Comparison of ENCODE assay signal across 8 cellular contexts in genomic region chr17:7438050-7438614, GRCh38. TPM values are rescaled to one million over a fixed set of nuclear protein-coding genes. Genes with fewer than 3 reads are reported as not detected.
DNase-seq lines count a peak whose midpoint lies in the region; ATAC-seq, FAIRE-seq and TF ChIP-seq lines count a peak whose summit lies in the region.

No MANE protein-coding gene starts in this region.

- H2BK5ac ChIP-seq in H1 (ENCODE audit: low read depth, low read length): peak overlapping the region; percentile 80; the same call in 1 of the 2 replicates

- TF ChIP-seq POLR2A in H1 (IDR thresholded peaks at IDR 0.05; ENCODE audit: control extremely low read depth in 1 of 2, low read depth in 2 of 2, low read length in 2 of 2): no peak

- H3K9me3 Mint-ChIP-seq in HFFc6 (no peaks in the 10 kb centered on the region), mesothelial cell of epicardium (no peaks in the 10 kb centered on the region)
- H3K9me3 Mint-ChIP-seq in activated CD4-positive, alpha-beta memory T cell treated with anti-CD3 and anti-CD28 coated beads for 36 hours: no peaks in the 10 kb centered on the region
- H3K9me3 Mint-ChIP-seq in stimulated activated memory B cell treated with anti-CD40 and anti-IgM and Interleukin-4, amounts not matched to agents 10 μg/mL and 1 μg/mL and 100 μg/mL, for 72 hours: no peaks in the 10 kb centered on the region

- intact Hi-C loops in activated CD4-positive, alpha-beta memory T cell treated with anti-CD3 and anti-CD28 coated beads for 36 hours (cut with micrococcal nuclease): loop anchor here (5.0 to 10.0 kb wide), 3 partner anchors 106 to 687 kb away; partner anchors contain the start of genes CTDNEP1, ELP5 and HES7

- peak overlapping the region; percentile 24 for H3K4ac ChIP-seq in H1 (replicated peaks; ENCODE audit: insufficient read length, low read depth, low read length)

- H3K79me1 ChIP-seq in H1 (ENCODE audit: low read depth, low read length): no peaks in the 10 kb centered on the region

- no peaks in the 10 kb centered on the region for H4K20me1 ChIP-seq in H1 (replicated peaks in 1 of 2; ENCODE audit: control insufficient read depth in 1 of 2, insufficient read depth in 2 of 2, low read length in 2 of 2)

- H2BK12ac ChIP-seq in H1 (ENCODE audit: low read depth, low read length): peak overlapping the region; percentile 99

- H3K4me2 ChIP-seq in H1 (ENCODE audit: insufficient read depth in 1 of 2, low read depth in 2 of 2, low read length in 2 of 2): peak overlapping the region; percentile 91

- TF ChIP-seq EP300 in H1 (IDR thresholded peaks at IDR 0.05; ENCODE audit: borderline replicate concordance in 1 of 2, low read depth in 2 of 2, low read length in 2 of 2): peak in 1 of 2 experiments; percentile 30; a peak in 1 of 3 replicates

- no peak for DNase-seq in HFFc6
- peak; percentile 70 for DNase-seq in activated CD4-positive, alpha-beta memory T cell treated with anti-CD3 and anti-CD28 coated beads for 36 hours
- peak in 1 of 2 experiments; percentile 93 for DNase-seq in H1 (ENCODE audit: low read depth in 1 of 2, low spot score in 2 of 2)
- peak in 1 of 2 experiments; percentile 83 for DNase-seq in mesothelial cell of epicardium (ENCODE audit: low spot score in 2 of 2, unreplicated experiment in 2 of 2)
- no peak for DNase-seq in NCI-H1417 (lab: John Stamatoyannopoulos, UW)

- H3K27me3 ChIP-seq in H1 (replicated peaks in 1 of 4; ENCODE audit: control insufficient read depth in 3 of 4, extremely low read depth in 1 of 4, insufficient read depth in 3 of 4, low read length in 3 of 4): peaks cover 2 to 19% (median 12%) of the 10 kb centered on the region in 4 experiments; a peak in 6 of 7 replicates

- 3% methylated on average over 15 of the region's 43 CpGs; no CpG with 5 or more reads in 1 of the 2 experiments for WGBS in H1 (ENCODE audit: extremely low coverage in 1 of 2, insufficient coverage in 1 of 2, insufficient read length in 1 of 2, insufficient replicate concordance in 2 of 2, low coverage in 1 of 2, low lambda C conversion rate in 2 of 2, missing lambda C conversion rate in 1 of 2), 2 experiments

- no peak for ATAC-seq in stimulated activated memory B cell treated with anti-CD40 and anti-IgM and Interleukin-4, amounts not matched to agents 10 μg/mL and 1 μg/mL and 100 μg/mL, for 72 hours
- no peak for ATAC-seq in GM18907 (IDR thresholded peaks at IDR 0.05; ENCODE audit: unreplicated experiment)
- no peak for ATAC-seq in HG02870 (IDR thresholded peaks at IDR 0.05; ENCODE audit: unreplicated experiment)

- peak overlapping the region; percentile 30; the same call in 1 of the 2 replicates for H4K8ac ChIP-seq in H1 (ENCODE audit: extremely low read depth, insufficient read depth, low read length)

- H3K56ac ChIP-seq in H1 (replicated peaks; ENCODE audit: insufficient read length, low read depth, low read length): no peak overlapping the region

- H3K27ac ChIP-seq in H1 (ENCODE audit: low read depth, low read length): no peak overlapping the region

- H3K4me1 ChIP-seq in H1 (replicated peaks in 1 of 4; ENCODE audit: control insufficient read depth in 3 of 4, insufficient read depth in 4 of 4, low read length in 3 of 4): peaks cover 0 to 29% (median 15%) of the 10 kb centered on the region in 4 experiments; a peak in 6 of 7 replicates

- H3K4me3 Mint-ChIP-seq in HFFc6 (peak overlapping the region; percentile 71), mesothelial cell of epicardium (peak overlapping the region; percentile 83)
- H3K4me3 Mint-ChIP-seq in activated CD4-positive, alpha-beta memory T cell treated with anti-CD3 and anti-CD28 coated beads for 36 hours: peak overlapping the region; percentile 66
- peak overlapping the region; percentile 59 for H3K4me3 Mint-ChIP-seq in stimulated activated memory B cell treated with anti-CD40 and anti-IgM and Interleukin-4, amounts not matched to agents 10 μg/mL and 1 μg/mL and 100 μg/mL, for 72 hours

- peak overlapping the region; percentile 94 for H4K91ac ChIP-seq in H1 (replicated peaks; ENCODE audit: insufficient read length, low read length)

- H3K27ac Mint-ChIP-seq in HFFc6: no peak overlapping the region
- H3K27ac Mint-ChIP-seq in activated CD4-positive, alpha-beta memory T cell treated with anti-CD3 and anti-CD28 coated beads for 36 hours: no peak overlapping the region
- H3K27ac Mint-ChIP-seq in mesothelial cell of epicardium: peak overlapping the region; percentile 90
- no peak overlapping the region for H3K27ac Mint-ChIP-seq in stimulated activated memory B cell treated with anti-CD40 and anti-IgM and Interleukin-4, amounts not matched to agents 10 μg/mL and 1 μg/mL and 100 μg/mL, for 72 hours

- TF ChIP-seq RAD21 in H1 (IDR thresholded peaks at IDR 0.05 in 1 of 2, conservative IDR thresholded peaks at IDR 0.05 in 1 of 2; ENCODE audit: low read depth in 2 of 2, low read length in 2 of 2): no peak

- H4K5ac ChIP-seq in H1 (ENCODE audit: insufficient read length, low read depth, low read length): no peak overlapping the region

- TF ChIP-seq CTCF in HFFc6 (IDR thresholded peaks at IDR 0.05) (no peak), H1 (IDR thresholded peaks at IDR 0.05; ENCODE audit: control extremely low read depth in 1 of 3, insufficient read depth in 1 of 3, low read depth in 1 of 3, low read length in 3 of 3) (no peak), mesothelial cell of epicardium (IDR thresholded peaks at IDR 0.05; ENCODE audit: unreplicated experiment) (no peak)

- peak overlapping the region; percentile 97 for H3K18ac ChIP-seq in H1 (ENCODE audit: extremely low read depth, low read length)

- H3K4me3 ChIP-seq in H1 (ENCODE audit: extremely low read depth in 1 of 4, insufficient read depth in 2 of 4, low read depth in 3 of 4, low read length in 4 of 4): peak overlapping the region; percentile 50 to 83 (median 67)

- no peak overlapping the region for H2AFZ ChIP-seq in H1 (ENCODE audit: low read length)

- H3K36me3 ChIP-seq in H1 (ENCODE audit: control insufficient read depth in 2 of 4, insufficient read depth in 4 of 4, low read length in 3 of 4): no peaks in the 10 kb centered on the region

- CTCF ChIA-PET in activated CD4-positive, alpha-beta memory T cell treated with anti-CD3 and anti-CD28 coated beads for 36 hours (lab: Charles Lee): interaction anchor here (1.6 to 5.0 kb wide), 8 partner anchors 16 to 392 kb away, joined by 5 to 71 read pairs (median 52); partner anchors contain the start of genes POLR2A, SENP3, TMEM256 and TMEM95
- CTCF ChIA-PET in H1 (lab: Charles Lee; ENCODE audit: partially characterized antibody): interaction anchor here (0.7 to 5.1 kb wide), 15 partner anchors 8 to 84 kb away, joined by 3 to 56 read pairs (median 7); partner anchors contain the start of genes KCTD11, TMEM256, TMEM95 and ZBTB4

- POLR2A ChIA-PET in activated CD4-positive, alpha-beta memory T cell treated with anti-CD3 and anti-CD28 coated beads for 36 hours (lab: Charles Lee): interaction anchor here (0.9 to 2.9 kb wide), 2 partner anchors 17 to 82 kb away, joined by 4 to 14 read pairs; no protein-coding TSS in a partner anchor
- POLR2A ChIA-PET in H1 (lab: Charles Lee; ENCODE audit: partially characterized antibody): interaction anchor here (0.9 to 15.5 kb wide), 11 partner anchors 7 to 249 kb away, joined by 3 to 339 read pairs (median 5); partner anchors contain the start of genes CHRNB1, NEURL4, NLGN2 and POLR2A

- peaks cover 37% of the 10 kb centered on the region for H3K4me1 Mint-ChIP-seq in HFFc6 (ENCODE audit: low read depth)
- peaks cover 43% of the 10 kb centered on the region for H3K4me1 Mint-ChIP-seq in activated CD4-positive, alpha-beta memory T cell treated with anti-CD3 and anti-CD28 coated beads for 36 hours (ENCODE audit: low read depth)
- H3K4me1 Mint-ChIP-seq in mesothelial cell of epicardium: peaks cover 48% of the 10 kb centered on the region
- H3K4me1 Mint-ChIP-seq in stimulated activated memory B cell treated with anti-CD40 and anti-IgM and Interleukin-4, amounts not matched to agents 10 μg/mL and 1 μg/mL and 100 μg/mL, for 72 hours: peaks cover 43% of the 10 kb centered on the region

- peaks cover 31% of the 10 kb centered on the region for H3K23me2 ChIP-seq in H1 (ENCODE audit: low read depth, low read length)

- no peak overlapping the region for H2BK15ac ChIP-seq in H1 (ENCODE audit: low read length)

- H2AK5ac ChIP-seq in H1 (ENCODE audit: low read depth, low read length): peak overlapping the region; percentile 48; the same call in 1 of the 2 replicates

- H2BK20ac ChIP-seq in H1 (ENCODE audit: low read length): peak overlapping the region; percentile 82; the same call in 1 of the 2 replicates

- no peak overlapping the region for H2BK120ac ChIP-seq in H1 (replicated peaks; ENCODE audit: low read depth, low read length)

- FAIRE-seq in H1 (lab: Jason Lieb, UNC): no peak

- H3K27me3 Mint-ChIP-seq in HFFc6 (ENCODE audit: insufficient read depth): peaks cover 18% of the 10 kb centered on the region
- H3K27me3 Mint-ChIP-seq in activated CD4-positive, alpha-beta memory T cell treated with anti-CD3 and anti-CD28 coated beads for 36 hours: peaks cover 34% of the 10 kb centered on the region
- H3K27me3 Mint-ChIP-seq in mesothelial cell of epicardium (ENCODE audit: low read depth): peaks cover 38% of the 10 kb centered on the region
- peaks cover 50% of the 10 kb centered on the region for H3K27me3 Mint-ChIP-seq in stimulated activated memory B cell treated with anti-CD40 and anti-IgM and Interleukin-4, amounts not matched to agents 10 μg/mL and 1 μg/mL and 100 μg/mL, for 72 hours

- no peak overlapping the region for H3K23ac ChIP-seq in H1 (ENCODE audit: insufficient read length)

- H3K9me3 ChIP-seq in H1 (ENCODE audit: insufficient read depth in 2 of 2, low read depth in 1 of 2, low read length in 1 of 2): no peaks in the 10 kb centered on the region

- H3K36me3 Mint-ChIP-seq in HFFc6 (ENCODE audit: low read depth): no peaks in the 10 kb centered on the region; the same call in 1 of the 2 replicates
- peaks cover 6% of the 10 kb centered on the region for H3K36me3 Mint-ChIP-seq in activated CD4-positive, alpha-beta memory T cell treated with anti-CD3 and anti-CD28 coated beads for 36 hours
- no peaks in the 10 kb centered on the region for H3K36me3 Mint-ChIP-seq in mesothelial cell of epicardium
- H3K36me3 Mint-ChIP-seq in stimulated activated memory B cell treated with anti-CD40 and anti-IgM and Interleukin-4, amounts not matched to agents 10 μg/mL and 1 μg/mL and 100 μg/mL, for 72 hours: peaks cover 21% of the 10 kb centered on the region

- no peaks in the 10 kb centered on the region for H3K79me2 ChIP-seq in H1 (ENCODE audit: control insufficient read depth in 1 of 2, insufficient read depth in 2 of 2, low read length in 2 of 2)

- H3K9ac ChIP-seq in H1 (replicated peaks in 1 of 4; ENCODE audit: extremely low read depth in 1 of 4, low read depth in 3 of 4, low read length in 3 of 4): peak overlapping the region in 1 of 4 experiments; percentile 3; a peak in 3 of 7 replicates

- no peak overlapping the region for H3K14ac ChIP-seq in H1 (ENCODE audit: insufficient read length)

RNA-seq across cellular contexts. Expression of gene FGF11, which starts 1.2 kb away (rescaled TPM):
- under 1 TPM in 3 of 6 experiments, not detected in 3; 0.10 to 0.31 (median 0.24) TPM for total RNA-seq in HFFc6 (2021; fragmentation: NEBNext Ultra II Directional; extraction: Animal tissue kit (Norgen Biotek cat#: 25700))
- total RNA-seq in activated CD4-positive, alpha-beta memory T cell treated with anti-CD3 and anti-CD28 coated beads for 36 hours: 1 to 10 TPM; 1.0 to 2.1 TPM
- 11.8 and 15.0 TPM in 2 replicates for total RNA-seq in H1 (2021; fragmentation: NEBNext Ultra II Directional; extraction: Animal tissue kit (Norgen Biotek cat#: 25700))
- 26.1 and 42.0 TPM in 2 replicates for polyA plus RNA-seq in H1 (2011; rRNA removed)
- polyA plus RNA-seq in H1 (2011; cell fraction: cytosol; rRNA removed): 24.3 TPM
- polyA plus RNA-seq in H1 (2011; cell fraction: nucleus; rRNA removed): 47.1 TPM
- 16.8 to 26.7 TPM (median 19.8 TPM) in 4 replicates for polyA plus RNA-seq in H1 (2012, experiment 1 of 2)
- polyA plus RNA-seq in H1 (2012, experiment 2 of 2): 17.9 TPM
- 11.8 TPM for polyA plus RNA-seq in H1 (2013, experiment 1 of 2)
- 11.9 TPM for polyA plus RNA-seq in H1 (2013, experiment 2 of 2)
- polyA minus RNA-seq in H1 (2011; rRNA and poly(A)+ RNA removed): 15.9 and 22.0 TPM in 2 replicates
- 11.2 TPM for polyA minus RNA-seq in H1 (2011; cell fraction: cytosol; rRNA and poly(A)+ RNA removed)
- polyA minus RNA-seq in H1 (2011; cell fraction: nucleus; rRNA and poly(A)+ RNA removed): 15.4 TPM
- total RNA-seq in mesothelial cell of epicardium: 24.8 to 26.8 TPM (median 26.5 TPM) in 3 replicates

RNA-seq across cellular contexts. Expression of gene TMEM102, which starts 2.9 kb away (rescaled TPM):
- total RNA-seq in HFFc6 (2021; fragmentation: NEBNext Ultra II Directional; extraction: Animal tissue kit (Norgen Biotek cat#: 25700)): 1 to 10 TPM; 2.2 to 2.9 (median 2.8) TPM
- 10 to 100 TPM; 11.4 to 11.6 TPM for total RNA-seq in activated CD4-positive, alpha-beta memory T cell treated with anti-CD3 and anti-CD28 coated beads for 36 hours
- total RNA-seq in H1 (2021; fragmentation: NEBNext Ultra II Directional; extraction: Animal tissue kit (Norgen Biotek cat#: 25700)): 11.2 and 12.2 TPM in 2 replicates
- 10.2 and 14.9 TPM in 2 replicates for polyA plus RNA-seq in H1 (2011; rRNA removed)
- 9.9 TPM for polyA plus RNA-seq in H1 (2011; cell fraction: cytosol; rRNA removed)
- 11.9 TPM for polyA plus RNA-seq in H1 (2011; cell fraction: nucleus; rRNA removed)
- polyA plus RNA-seq in H1 (2012, experiment 1 of 2): 7.1 to 9.5 TPM (median 9.0 TPM) in 4 replicates
- polyA plus RNA-seq in H1 (2012, experiment 2 of 2): 13.0 TPM
- polyA plus RNA-seq in H1 (2013, experiment 1 of 2): 7.9 TPM
- 7.6 TPM for polyA plus RNA-seq in H1 (2013, experiment 2 of 2)
- polyA minus RNA-seq in H1 (2011; rRNA and poly(A)+ RNA removed): 5.4 and 6.3 TPM in 2 replicates
- 5.1 TPM for polyA minus RNA-seq in H1 (2011; cell fraction: cytosol; rRNA and poly(A)+ RNA removed)
- 8.3 TPM for polyA minus RNA-seq in H1 (2011; cell fraction: nucleus; rRNA and poly(A)+ RNA removed)
- 9.7 to 10.2 TPM (median 10.2 TPM) in 3 replicates for total RNA-seq in mesothelial cell of epicardium

RNA-seq across cellular contexts. Expression of gene CHRNB1, which starts 6.7 kb away (rescaled TPM):
- 1 to 10 TPM; 2.0 to 2.8 (median 2.4) TPM for total RNA-seq in HFFc6 (2021; fragmentation: NEBNext Ultra II Directional; extraction: Animal tissue kit (Norgen Biotek cat#: 25700))
- 1 to 10 TPM; 7.7 to 8.5 TPM for total RNA-seq in activated CD4-positive, alpha-beta memory T cell treated with anti-CD3 and anti-CD28 coated beads for 36 hours
- total RNA-seq in H1 (2021; fragmentation: NEBNext Ultra II Directional; extraction: Animal tissue kit (Norgen Biotek cat#: 25700)): 13.8 and 14.1 TPM in 2 replicates
- 28.2 and 33.6 TPM in 2 replicates for polyA plus RNA-seq in H1 (2011; rRNA removed)
- 29.5 TPM for polyA plus RNA-seq in H1 (2011; cell fraction: cytosol; rRNA removed)
- 25.1 TPM for polyA plus RNA-seq in H1 (2011; cell fraction: nucleus; rRNA removed)
- 14.8 to 19.3 TPM (median 17.4 TPM) in 4 replicates for polyA plus RNA-seq in H1 (2012, experiment 1 of 2)
- polyA plus RNA-seq in H1 (2012, experiment 2 of 2): 13.4 TPM
- 18.6 TPM for polyA plus RNA-seq in H1 (2013, experiment 1 of 2)
- 20.6 TPM for polyA plus RNA-seq in H1 (2013, experiment 2 of 2)
- polyA minus RNA-seq in H1 (2011; rRNA and poly(A)+ RNA removed): 17.5 and 18.8 TPM in 2 replicates
- polyA minus RNA-seq in H1 (2011; cell fraction: cytosol; rRNA and poly(A)+ RNA removed): 6.1 TPM
- polyA minus RNA-seq in H1 (2011; cell fraction: nucleus; rRNA and poly(A)+ RNA removed): 8.1 TPM
- 15.9 to 17.7 TPM (median 16.0 TPM) in 3 replicates for total RNA-seq in mesothelial cell of epicardium

RNA-seq across cellular contexts. Expression of gene SPEM3, which starts 9.5 kb away (rescaled TPM):
- not detected for total RNA-seq in HFFc6 (2021; fragmentation: NEBNext Ultra II Directional; extraction: Animal tissue kit (Norgen Biotek cat#: 25700))
- total RNA-seq in activated CD4-positive, alpha-beta memory T cell treated with anti-CD3 and anti-CD28 coated beads for 36 hours: not detected
- total RNA-seq in H1 (2021; fragmentation: NEBNext Ultra II Directional; extraction: Animal tissue kit (Norgen Biotek cat#: 25700)): not detected in 2 replicates
- polyA plus RNA-seq in H1 (2011; rRNA removed): 0.02 TPM in 1 of 2 replicates, not detected in the other
- polyA plus RNA-seq in H1 (2011; cell fraction: cytosol; rRNA removed): not detected
- 0.03 TPM for polyA plus RNA-seq in H1 (2011; cell fraction: nucleus; rRNA removed)
- 0.04 TPM in 2 of 4 replicates, not detected in the others for polyA plus RNA-seq in H1 (2012, experiment 1 of 2)
- not detected for polyA plus RNA-seq in H1 (2012, experiment 2 of 2)
- polyA plus RNA-seq in H1 (2013, experiment 1 of 2): not detected
- not detected for polyA plus RNA-seq in H1 (2013, experiment 2 of 2)
- polyA minus RNA-seq in H1 (2011; rRNA and poly(A)+ RNA removed): not detected in 2 replicates
- polyA minus RNA-seq in H1 (2011; cell fraction: cytosol; rRNA and poly(A)+ RNA removed): not detected
- polyA minus RNA-seq in H1 (2011; cell fraction: nucleus; rRNA and poly(A)+ RNA removed): not detected
- total RNA-seq in mesothelial cell of epicardium: not detected in 3 replicates

RNA-seq across cellular contexts. Expression of gene SPEM2, which starts 12.7 kb away (rescaled TPM):
- not detected for total RNA-seq in HFFc6 (2021; fragmentation: NEBNext Ultra II Directional; extraction: Animal tissue kit (Norgen Biotek cat#: 25700))
- not detected for total RNA-seq in activated CD4-positive, alpha-beta memory T cell treated with anti-CD3 and anti-CD28 coated beads for 36 hours
- not detected in 2 replicates for total RNA-seq in H1 (2021; fragmentation: NEBNext Ultra II Directional; extraction: Animal tissue kit (Norgen Biotek cat#: 25700))
- 0.03 and 0.17 TPM in 2 replicates for polyA plus RNA-seq in H1 (2011; rRNA removed)
- polyA plus RNA-seq in H1 (2011; cell fraction: cytosol; rRNA removed): 0.08 TPM
- polyA plus RNA-seq in H1 (2011; cell fraction: nucleus; rRNA removed): 0.50 TPM
- 0.22 TPM in 1 of 4 replicates, not detected in the others for polyA plus RNA-seq in H1 (2012, experiment 1 of 2)
- not detected for polyA plus RNA-seq in H1 (2012, experiment 2 of 2)
- polyA plus RNA-seq in H1 (2013, experiment 1 of 2): 0.02 TPM
- polyA plus RNA-seq in H1 (2013, experiment 2 of 2): 0.07 TPM
- not detected in 2 replicates for polyA minus RNA-seq in H1 (2011; rRNA and poly(A)+ RNA removed)
- polyA minus RNA-seq in H1 (2011; cell fraction: cytosol; rRNA and poly(A)+ RNA removed): not detected
- not detected for polyA minus RNA-seq in H1 (2011; cell fraction: nucleus; rRNA and poly(A)+ RNA removed)
- not detected in 3 replicates for total RNA-seq in mesothelial cell of epicardium
